ENCODE assay signal across 8 cellular contexts in genomic region chr11:95924414-95924760, GRCh38. TPM values are rescaled to one million over a fixed set of nuclear protein-coding genes. Genes with fewer than 3 reads are reported as not detected.
DNase-seq lines count a peak whose midpoint lies in the region; ATAC-seq and TF ChIP-seq lines count a peak whose summit lies in the region.

No MANE protein-coding gene starts in this region.

- H3K27ac ChIP-seq in VCaP (peak overlapping the region; percentile 92), foreskin keratinocyte (peak overlapping the region; percentile 86)

- ATAC-seq in HG02852 (IDR thresholded peaks at IDR 0.05; ENCODE audit: unreplicated experiment) (peak; percentile 8), foreskin keratinocyte (peak; percentile 36)

- no peak for TF ChIP-seq CTCF in VCaP (conservative IDR thresholded peaks at IDR 0.05)
- TF ChIP-seq CTCF in foreskin keratinocyte (conservative IDR thresholded peaks at IDR 0.05) = no peak

- H3K27me3 ChIP-seq in foreskin keratinocyte = no peaks in the 10 kb centered on the region

- H3K4me1 ChIP-seq in foreskin keratinocyte = peaks cover 8% of the 10 kb centered on the region

- in situ Hi-C loops in KBM-7 (cut with MboI; ENCODE audit: low pct_unique_long_range_greater_than_20kb, low sequenced_read_pairs) = no loop called here

- DNase-seq in DMS53 (lab: John Stamatoyannopoulos, UW) (peak; percentile 65), foreskin keratinocyte (peak; percentile 9 to 39), pons (ENCODE audit: low spot score) (peak; percentile 60), GM19238 (ENCODE audit: insufficient read length, low spot score) (no peak), KBM-7 (no peak), NK-92 (lab: John Stamatoyannopoulos, UW; ENCODE audit: unreplicated experiment) (no peak)

RNA-seq across cellular contexts. Expression of gene MTMR2, which starts 0.5 kb away (rescaled TPM):
- total RNA-seq in foreskin keratinocyte = 38.4 and 39.2 TPM in 2 replicates
- polyA plus RNA-seq in foreskin keratinocyte = 14.3 and 17.6 TPM in 2 replicates

Comparison
In these comparisons a context has a peak if more than half of its experiments do, and no peak if none do; other contexts are left out.
1. DNase-seq: peak in DMS53 (single experiment), foreskin keratinocyte (2 of 2) and pons (single experiment); none in GM19238 (single experiment), KBM-7 (single experiment) and NK-92 (single experiment).